9 cellular contexts compared by ENCODE assay signal in genomic region chr20:23446505-23446904, GRCh38. TPM values are rescaled to one million over a fixed set of nuclear protein-coding genes. Genes with fewer than 3 reads are reported as not detected.
A peak's percentile ranks its signal among the peaks of the same experiment; 100 is the strongest.
DNase-seq lines count a peak whose midpoint lies in the region; ATAC-seq and TF ChIP-seq lines count a peak whose summit lies in the region.
"Had no signal": no experiment of that assay in that cellular context is flagged by ENCODE, and none has a peak within 500 bp of the region (broad histone marks: within the 10 kb centered on the region; RNA-seq: fewer than 3 reads in every experiment).

No MANE protein-coding gene starts in this region.

- DNase-seq in NCI-H1436 (lab: John Stamatoyannopoulos, UW) (peak; percentile 7), NCI-H1436 treated with DMSO at 0.1 percent for 48 hours (lab: John Stamatoyannopoulos, UW) (no peak), cerebellar cortex (ENCODE audit: low spot score) (peak; percentile 56), lower lobe of right lung (no peak), mesenteric fat pad (ENCODE audit: low spot score) (no peak)

- H4K20me1 ChIP-seq in OCI-LY3 (ENCODE audit: insufficient read depth, low read length), result no peaks in the 10 kb centered on the region
- H4K20me1 ChIP-seq: BLaER1 had no signal

- peaks cover 10% of the 10 kb centered on the region for H3K4me1 ChIP-seq in OCI-LY3 (ENCODE audit: low read length)
- H3K4me1 ChIP-seq in lower lobe of right lung, result no peaks in the 10 kb centered on the region

- H3K36me3 ChIP-seq in OCI-LY3 (replicated peaks; ENCODE audit: low read depth, low read length) (no peaks in the 10 kb centered on the region), lower lobe of right lung (no peaks in the 10 kb centered on the region)
- H3K36me3 ChIP-seq: BLaER1 had no signal

- no peak overlapping the region for H3K9ac ChIP-seq in OCI-LY3 (ENCODE audit: low read length)
- H3K9ac ChIP-seq: BLaER1 had no signal

- H3K27ac ChIP-seq in OCI-LY3 (ENCODE audit: low read length) (no peak overlapping the region), lower lobe of right lung (no peak overlapping the region)
- H3K27ac ChIP-seq: BLaER1 had no signal

- H2AFZ ChIP-seq in OCI-LY3 (ENCODE audit: low read depth, low read length), result no peak overlapping the region

- no peaks in the 10 kb centered on the region for H3K9me3 ChIP-seq in OCI-LY3 (ENCODE audit: insufficient read depth, low read length)
- no peaks in the 10 kb centered on the region for H3K9me3 ChIP-seq in lower lobe of right lung
- H3K9me3 ChIP-seq: BLaER1 had no signal

- no peak overlapping the region for H3K4me3 ChIP-seq in OCI-LY3 (ENCODE audit: low read length)
- no peak overlapping the region for H3K4me3 ChIP-seq in lower lobe of right lung
- H3K4me3 ChIP-seq: BLaER1 had no signal

- peak; percentile 72 for TF ChIP-seq CTCF in OCI-LY3 (IDR thresholded peaks at IDR 0.05; ENCODE audit: low read depth, low read length)
- peak; percentile 48 for TF ChIP-seq CTCF in lower lobe of right lung (IDR thresholded peaks at IDR 0.05)

- no peaks in the 10 kb centered on the region for H3K79me2 ChIP-seq in OCI-LY3 (ENCODE audit: low read length)

- ATAC-seq in HG02759 (IDR thresholded peaks at IDR 0.05; ENCODE audit: unreplicated experiment) (peak; percentile 75), lower lobe of right lung (peak in 1 of 2 donors; percentile 61), HG02973 (IDR thresholded peaks at IDR 0.05; ENCODE audit: unreplicated experiment) (no peak)

- no peak overlapping the region for H3K4me2 ChIP-seq in OCI-LY3 (ENCODE audit: low read length)
- H3K4me2 ChIP-seq: BLaER1 had no signal

- peaks cover 3% of the 10 kb centered on the region; the same call in 1 of the 2 replicates for H3K27me3 ChIP-seq in OCI-LY3 (ENCODE audit: low read depth, low read length)
- no peaks in the 10 kb centered on the region for H3K27me3 ChIP-seq in lower lobe of right lung (ENCODE audit: low read depth)
- H3K27me3 ChIP-seq: BLaER1 had no signal

- intact Hi-C loops in lower lobe of right lung (cut with DNase I), result no loop called here

RNA-seq across cellular contexts. Expression of gene CST11, which starts 6.2 kb away (rescaled TPM):
- total RNA-seq in lower lobe of right lung, result not detected
- total RNA-seq in mesenteric fat pad, result 0.96 TPM

RNA-seq across cellular contexts. Expression of gene CSTL1, which starts 7.0 kb away (rescaled TPM):
- total RNA-seq in lower lobe of right lung, result not detected
- not detected for total RNA-seq in mesenteric fat pad

RNA-seq across cellular contexts. Expression of gene NAPB, which starts 25.2 kb away (rescaled TPM):
- total RNA-seq in lower lobe of right lung (11.0 TPM), mesenteric fat pad (8.4 TPM)

RNA-seq across cellular contexts. Expression of gene CST8, which starts 44.4 kb away (rescaled TPM):
- total RNA-seq in lower lobe of right lung, result not detected
- not detected for total RNA-seq in mesenteric fat pad

Comparison
In these comparisons a context has a peak if more than half of its experiments do, and no peak if none do; other contexts are left out.
1. DNase-seq: peak in NCI-H1436 (single experiment) and cerebellar cortex (single experiment); none in NCI-H1436 treated with DMSO at 0.1 percent for 48 hours (single experiment), lower lobe of right lung (single experiment) and mesenteric fat pad (single experiment).